13 cellular contexts compared by ENCODE assay signal in genomic region chr13:106523566-106523965, GRCh38. TPM values are rescaled to one million over a fixed set of nuclear protein-coding genes. Genes with fewer than 3 reads are reported as not detected.
DNase-seq lines count a peak whose midpoint lies in the region; ATAC-seq and TF ChIP-seq lines count a peak whose summit lies in the region.
"Had no signal": no experiment of that assay in that cellular context is flagged by ENCODE, and none has a peak within 500 bp of the region (broad histone marks: within the 10 kb centered on the region; RNA-seq: fewer than 3 reads in every experiment).

No MANE protein-coding gene starts in this region.

- no peak overlapping the region for H4K8ac ChIP-seq in IMR-90 (ENCODE audit: low read depth in 2 of 2, low read length in 2 of 2)

- peak overlapping the region; percentile 22 for H2AK9ac ChIP-seq in IMR-90 (replicated peaks; ENCODE audit: low read depth, low read length, poor library complexity)

- 60% methylated on average over 1 of the region's 3 CpGs; no CpG with 5 or more reads in 1 of the 2 experiments for WGBS in IMR-90 (ENCODE audit: extremely low coverage in 2 of 2, insufficient read length in 1 of 2), 2 experiments

- no peak overlapping the region for H3K14ac ChIP-seq in IMR-90 (replicated peaks; ENCODE audit: low read depth, low read length)

- no TSS peak for BruUV-seq in IMR-90 (replicated peaks; lab: Mats Ljungman, UMichigan)

- H2AK5ac ChIP-seq in IMR-90 (ENCODE audit: low read depth, low read length): no peak overlapping the region

- H4K5ac ChIP-seq in IMR-90 (ENCODE audit: low read depth, low read length): no peak overlapping the region

- H3K4me3 ChIP-seq in IMR-90 (ENCODE audit: insufficient read depth, low read depth, low read length): no peak overlapping the region
- H3K4me3 ChIP-seq: left lung had no signal

- H3K9ac ChIP-seq in IMR-90 (ENCODE audit: low read depth, low read length): no peak overlapping the region

- H4K20me1 ChIP-seq in IMR-90 (ENCODE audit: insufficient read depth, low read length): no peaks in the 10 kb centered on the region

- H4K91ac ChIP-seq in IMR-90 (ENCODE audit: insufficient read depth, low read depth, low read length): no peak overlapping the region

- no peak for TF ChIP-seq POLR2A in IMR-90 (IDR thresholded peaks at IDR 0.05; ENCODE audit: low read depth, low read length)

- H3K27me3 ChIP-seq in IMR-90 (ENCODE audit: control insufficient read depth, insufficient read depth, low read length): no peaks in the 10 kb centered on the region
- H3K27me3 ChIP-seq: left lung had no signal

- ATAC-seq in IMR-90 (ENCODE audit: low read depth) (no peak), GM19023 (IDR thresholded peaks at IDR 0.05; ENCODE audit: unreplicated experiment) (no peak), HG02610 (IDR thresholded peaks at IDR 0.05; ENCODE audit: unreplicated experiment) (no peak)
- no peak for ATAC-seq in activated CD4-positive, CD25-positive, alpha-beta regulatory T cell treated with anti-CD3 and anti-CD28 coated beads, Interleukin-2, amount 50 U/mL, for 24 hours
- ATAC-seq: CD8-positive, alpha-beta T cell; left lung; sciatic nerve had no signal

- no peaks in the 10 kb centered on the region for H3K9me3 ChIP-seq in IMR-90 (ENCODE audit: control insufficient read depth, insufficient read depth, low read length)
- H3K9me3 ChIP-seq: left lung had no signal

- no peak overlapping the region for H2BK120ac ChIP-seq in IMR-90 (ENCODE audit: low read depth, low read length)

- no peak for DNase-seq in IMR-90
- DNase-seq in SK-N-DZ (ENCODE audit: low spot score): peak; percentile 27
- peak; percentile 68 for DNase-seq in fibroblast of peridontal ligament (ENCODE audit: extremely low read depth)
- peak; percentile 74 for DNase-seq in superior temporal gyrus (ENCODE audit: extremely low spot score)
- DNase-seq: CD8-positive, alpha-beta T cell; GDM1; left lung; NCI-H187; stimulated activated naive CD4-positive, alpha-beta T cell treated with Interleukin-2 at 50 U/mL for 16 hours had no signal

- peaks cover 6% of the 10 kb centered on the region for H3K4me1 ChIP-seq in IMR-90 (ENCODE audit: control insufficient read depth, insufficient read depth, low read length)

- H3K23ac ChIP-seq in IMR-90 (ENCODE audit: low read depth, low read length): no peak overlapping the region

- POLR2A ChIA-PET in IMR-90 (lab: Charles Lee; ENCODE audit: unreplicated experiment): no interaction called here

- in situ Hi-C loops in IMR-90 (cut with MboI; ENCODE audit: low sequenced_read_pairs): loop anchor here (25.0 kb wide), 1 partner anchor 436 kb away; no protein-coding TSS in a partner anchor

- no peak overlapping the region for H2BK15ac ChIP-seq in IMR-90 (ENCODE audit: low read depth, low read length)

- no peak overlapping the region for H3K4ac ChIP-seq in IMR-90 (ENCODE audit: low read depth, low read length)

- H2BK5ac ChIP-seq in IMR-90 (ENCODE audit: low read depth, low read length, poor library complexity, severe bottlenecking): no peak overlapping the region

- no peak for TF ChIP-seq RAD21 in IMR-90 (IDR thresholded peaks at IDR 0.05; ENCODE audit: low read length)

- peaks cover 21 to 52% of the 10 kb centered on the region in 2 experiments; a peak in 3 of 4 replicates for H3K79me1 ChIP-seq in IMR-90 (ENCODE audit: low read depth in 1 of 2, low read length in 2 of 2)

- H3K36me3 ChIP-seq in IMR-90 (ENCODE audit: control insufficient read depth, insufficient read depth, low read length): no peaks in the 10 kb centered on the region
- H3K36me3 ChIP-seq: left lung had no signal

- H3K56ac ChIP-seq in IMR-90 (ENCODE audit: extremely low read depth, insufficient read depth, low read length): no peak overlapping the region

- H3K9me1 ChIP-seq in IMR-90 (ENCODE audit: insufficient read depth, low read length): peaks cover 3% of the 10 kb centered on the region; the same call in 1 of the 2 replicates

- dilution Hi-C loops in IMR-90 (cut with HindIII; ENCODE audit: low sequenced_read_pairs, unreplicated experiment): no loop called here

- H3K4me2 ChIP-seq in IMR-90 (ENCODE audit: low read depth, low read length): no peak overlapping the region

- CTCF ChIA-PET in IMR-90 (lab: Yijun Ruan, JAX): no interaction called here

- H2BK20ac ChIP-seq in IMR-90 (ENCODE audit: low read depth, low read length): no peak overlapping the region

- no peak overlapping the region for H2AFZ ChIP-seq in IMR-90 (replicated peaks; ENCODE audit: low read length, poor library complexity)

- intact Hi-C loops in IMR-90 (cut with micrococcal nuclease): no loop called here

- TF ChIP-seq CTCF in IMR-90 (conservative IDR thresholded peaks at IDR 0.05; ENCODE audit: low read depth, low read length): no peak

- no peak overlapping the region for H3K18ac ChIP-seq in IMR-90 (ENCODE audit: low read depth, low read length)

- no peak overlapping the region for H3K27ac ChIP-seq in IMR-90 (ENCODE audit: insufficient read depth, low read length)

TF ChIP-seq in IMR-90, 13 proteins besides CTCF, POLR2A, EP300 and RAD21:
- TF ChIP-seq MXI1 (IDR thresholded peaks at IDR 0.05; ENCODE audit: borderline replicate concordance, low read depth, low read length) (no peak), BHLHE40 (IDR thresholded peaks at IDR 0.05; ENCODE audit: low read depth, low read length) (no peak), SMC3 (IDR thresholded peaks at IDR 0.05; ENCODE audit: low read depth, low read length) (no peak)

RNA-seq across cellular contexts. Expression of gene EFNB2, which starts 11.9 kb away (rescaled TPM):
- 5.4 and 6.9 TPM in 2 replicates for total RNA-seq in IMR-90 (2012; rRNA removed)
- 5.9 and 6.0 TPM in 2 replicates for polyA plus RNA-seq in IMR-90 (2012; rRNA removed)
- polyA plus RNA-seq in IMR-90 (2012; cell fraction: cytosol; rRNA removed): 3.7 and 4.0 TPM in 2 replicates
- 4.0 and 5.2 TPM in 2 replicates for polyA plus RNA-seq in IMR-90 (2012; cell fraction: nucleus; rRNA removed; ENCODE audit: low replicate concordance)
- 5.8 and 5.9 TPM in 2 replicates for polyA plus RNA-seq in SK-N-DZ (2014; cell fraction: cytosol; rRNA removed)
- 4.6 TPM in 2 replicates for polyA plus RNA-seq in SK-N-DZ (2014; cell fraction: nucleus; rRNA removed)

RNA-seq across cellular contexts. Expression of gene ARGLU1, which starts 44.4 kb away (rescaled TPM):
- total RNA-seq in IMR-90 (2012; rRNA removed): 11.1 and 28.1 TPM in 2 replicates
- 50.0 and 51.4 TPM in 2 replicates for polyA plus RNA-seq in IMR-90 (2012; rRNA removed)
- 10.8 and 11.3 TPM in 2 replicates for polyA plus RNA-seq in IMR-90 (2012; cell fraction: cytosol; rRNA removed)
- 142 and 399 TPM in 2 replicates for polyA plus RNA-seq in IMR-90 (2012; cell fraction: nucleus; rRNA removed; ENCODE audit: low replicate concordance)
- 130 and 143 TPM in 2 replicates for polyA plus RNA-seq in SK-N-DZ (2014; cell fraction: cytosol; rRNA removed)
- polyA plus RNA-seq in SK-N-DZ (2014; cell fraction: nucleus; rRNA removed): 867 and 1,028 TPM in 2 replicates
